ENCODE assay signal across 9 cellular contexts in genomic region chr11:85853541-85853940, GRCh38. TPM values are rescaled to one million over a fixed set of nuclear protein-coding genes. Genes with fewer than 3 reads are reported as not detected.
"Had no signal": no experiment of that assay in that cellular context is flagged by ENCODE, and none has a peak within 500 bp of the region (broad histone marks: within the 10 kb centered on the region; RNA-seq: fewer than 3 reads in every experiment).

No MANE protein-coding gene starts in this region.

RNA-seq across cellular contexts. Expression of gene CCDC83, which starts 1.6 kb away (rescaled TPM):
- total RNA-seq: activated B cell treated with CpG ODN at 0.5 μM for 24 hours; activated CD4-positive, alpha-beta memory T cell treated with anti-CD3 and anti-CD28 coated beads for 36 hours; activated CD4-positive, alpha-beta T cell treated with anti-CD3 and anti-CD28 coated beads, Interleukin-2, amount 10 ng/mL, durations not matched to agents 24 days and 14 days; activated CD8-positive, alpha-beta memory T cell treated with anti-CD3 and anti-CD28 coated beads for 36 hours; activated T-cell treated with anti-CD3 and anti-CD28 coated beads, Interleukin-2, amount 50 U/mL, for 72 hours; aorta; bronchial epithelial cell; OCI-LY7; SK-MEL-5 had no signal
- polyA plus RNA-seq: aorta had no signal
